17 cellular contexts compared by ENCODE assay signal in genomic region chr2:207836526-207837133, GRCh38.
DNase-seq lines count a peak whose midpoint lies in the region; ATAC-seq, FAIRE-seq and TF ChIP-seq lines count a peak whose summit lies in the region.
"Had no signal": no experiment of that assay in that cellular context is flagged by ENCODE, and none has a peak within 500 bp of the region (broad histone marks: within the 10 kb centered on the region; RNA-seq: fewer than 3 reads in every experiment).

No MANE protein-coding gene starts in this region.

- DNase-seq in G401 (ENCODE audit: low spot score) (peak; percentile 68), K562 (ENCODE audit: extremely low read depth in 1 of 4, low spot score in 3 of 4) (peak in 1 of 4 experiments; percentile 30), right cardiac atrium (peak; percentile 43 to 73 (median 69)), psoas muscle (no peak), type B pancreatic cell (ENCODE audit: extremely low spot score, unreplicated experiment) (no peak)
- no peak for DNase-seq in activated CD8-positive, alpha-beta T cell treated with anti-CD3 and anti-CD28 coated beads for 36 hours
- DNase-seq: activated naive CD4-positive, alpha-beta T cell; brain microvascular endothelial cell; DMS79 treated with DMSO at 0.1 percent for 48 hours; NCI-H187; NCI-H748 treated with DMSO at 0.1 percent for 48 hours; stimulated activated CD4-positive, alpha-beta T cell treated with anti-CD3 and anti-CD28 coated beads, Interleukin-4, amount 100 ng/mL, for 24 hours had no signal

- no peak for TF ChIP-seq EP300 in K562 (IDR thresholded peaks at IDR 0.05; ENCODE audit: low read length)

- no peaks in the 10 kb centered on the region for H3K9me3 Mint-ChIP-seq in activated CD8-positive, alpha-beta T cell treated with anti-CD3 and anti-CD28 coated beads for 36 hours
- no peaks in the 10 kb centered on the region for H3K9me3 Mint-ChIP-seq in type B pancreatic cell
- H3K9me3 Mint-ChIP-seq: stimulated activated effector memory CD8-positive, alpha-beta T cell treated with anti-CD3 and anti-CD28 coated beads, Interleukin-12 subunit alpha, Interleukin-12 subunit beta, amount 100 ng/mL, for 72 hours had no signal

- no peak for FAIRE-seq in K562 (lab: Jason Lieb, UNC)
- FAIRE-seq: GM12878 had no signal

- H3K4me3 Mint-ChIP-seq in activated CD8-positive, alpha-beta T cell treated with anti-CD3 and anti-CD28 coated beads for 36 hours: no peak overlapping the region
- no peak overlapping the region for H3K4me3 Mint-ChIP-seq in type B pancreatic cell
- H3K4me3 Mint-ChIP-seq: stimulated activated effector memory CD8-positive, alpha-beta T cell treated with anti-CD3 and anti-CD28 coated beads, Interleukin-12 subunit alpha, Interleukin-12 subunit beta, amount 100 ng/mL, for 72 hours had no signal

- H2AFZ ChIP-seq in K562 (ENCODE audit: low read depth, low read length): peak overlapping the region; percentile 28; the same call in 1 of the 2 replicates

- whole genome bisulfite sequencing in K562 (ENCODE audit: insufficient coverage, low coverage, missing lambda C conversion rate): 13% methylated on average over 7 of the region's 7 CpGs
- 14% methylated on average over 7 of the region's 7 CpGs for WGBS in right cardiac atrium
- 27 to 34% (median 33%) methylated on average over 7 of the region's 7 CpGs for WGBS in psoas muscle, 3 donors

- H3K4me3 ChIP-seq in K562 (no peak overlapping the region), right cardiac atrium (ENCODE audit: low read length) (no peak overlapping the region), psoas muscle (no peak overlapping the region)
- H3K4me3 ChIP-seq: BLaER1, GM12878 had no signal

- no peaks in the 10 kb centered on the region for H3K27me3 ChIP-seq in K562 (ENCODE audit: control insufficient read depth in 2 of 2, insufficient read depth in 2 of 2, low read length in 2 of 2)
- H3K27me3 ChIP-seq in right cardiac atrium (ENCODE audit: control insufficient read depth, insufficient read depth): no peaks in the 10 kb centered on the region
- H3K27me3 ChIP-seq in psoas muscle (ENCODE audit: insufficient read depth in 3 of 3, low read length in 2 of 3): no peaks in the 10 kb centered on the region
- H3K27me3 ChIP-seq: BLaER1, brain microvascular endothelial cell had no signal

- H3K4me1 ChIP-seq in K562 (replicated peaks in 1 of 2; ENCODE audit: control insufficient read depth in 2 of 2, insufficient read depth in 2 of 2, low read length in 2 of 2): no peaks in the 10 kb centered on the region; a peak in 3 of 5 replicates
- peaks cover 11% of the 10 kb centered on the region for H3K4me1 ChIP-seq in right cardiac atrium (ENCODE audit: control insufficient read depth, insufficient read depth, low read length)
- H3K4me1 ChIP-seq in psoas muscle: peaks cover 8% of the 10 kb centered on the region
- H3K4me1 ChIP-seq: BLaER1 had no signal

- in situ Hi-C loops in G401 (cut with HindIII; ENCODE audit: low sequenced_read_pairs): no loop called here
- in situ Hi-C loops in K562 (cut with MboI): no loop called here

- H4K20me1 ChIP-seq in K562 (replicated peaks; ENCODE audit: control insufficient read depth, insufficient read depth, low read length): no peaks in the 10 kb centered on the region
- H4K20me1 ChIP-seq: BLaER1 had no signal

- H3K9me3 ChIP-seq in K562 (replicated peaks; ENCODE audit: control insufficient read depth, insufficient read depth, low read depth, low read length): no peaks in the 10 kb centered on the region
- no peaks in the 10 kb centered on the region for H3K9me3 ChIP-seq in right cardiac atrium (ENCODE audit: control insufficient read depth, low read length)
- H3K9me3 ChIP-seq in psoas muscle: no peaks in the 10 kb centered on the region
- H3K9me3 ChIP-seq: BLaER1 had no signal

- H3K27ac Mint-ChIP-seq in activated CD8-positive, alpha-beta T cell treated with anti-CD3 and anti-CD28 coated beads for 36 hours: no peak overlapping the region
- H3K27ac Mint-ChIP-seq in type B pancreatic cell: no peak overlapping the region
- H3K27ac Mint-ChIP-seq: stimulated activated effector memory CD8-positive, alpha-beta T cell treated with anti-CD3 and anti-CD28 coated beads, Interleukin-12 subunit alpha, Interleukin-12 subunit beta, amount 100 ng/mL, for 72 hours had no signal

- peaks cover 7% of the 10 kb centered on the region for H3K4me1 Mint-ChIP-seq in activated CD8-positive, alpha-beta T cell treated with anti-CD3 and anti-CD28 coated beads for 36 hours (ENCODE audit: low read depth)
- peaks cover 13% of the 10 kb centered on the region for H3K4me1 Mint-ChIP-seq in type B pancreatic cell (ENCODE audit: unreplicated experiment)
- H3K4me1 Mint-ChIP-seq: stimulated activated effector memory CD8-positive, alpha-beta T cell treated with anti-CD3 and anti-CD28 coated beads, Interleukin-12 subunit alpha, Interleukin-12 subunit beta, amount 100 ng/mL, for 72 hours had no signal

- TF ChIP-seq CTCF in K562 (IDR thresholded peaks at IDR 0.05 in 2 of 3, conservative IDR thresholded peaks at IDR 0.05 in 1 of 3; ENCODE audit: insufficient read depth in 2 of 3, low read depth in 1 of 3, low read length in 3 of 3) (no peak), psoas muscle (IDR thresholded peaks at IDR 0.05) (no peak), type B pancreatic cell (conservative IDR thresholded peaks at IDR 0.05) (no peak)
- TF ChIP-seq CTCF in activated CD8-positive, alpha-beta T cell treated with anti-CD3 and anti-CD28 coated beads for 36 hours (IDR thresholded peaks at IDR 0.05): no peak

- CTCF ChIA-PET in K562 (lab: Yijun Ruan, JAX; ENCODE audit: low intra/inter-chr PET ratio): no interaction called here
- CTCF ChIA-PET in activated CD8-positive, alpha-beta T cell treated with anti-CD3 and anti-CD28 coated beads for 36 hours (lab: Charles Lee): no interaction called here

- ATAC-seq in K562: peak; percentile 79
- peak; percentile 85 to 87 for ATAC-seq in right cardiac atrium
- ATAC-seq in psoas muscle: no peak
- ATAC-seq in activated CD8-positive, alpha-beta T cell treated with anti-CD3 and anti-CD28 coated beads for 36 hours: no peak
- no peak for ATAC-seq in HG03175 (IDR thresholded peaks at IDR 0.05; ENCODE audit: unreplicated experiment)
- ATAC-seq in GM18511 (IDR thresholded peaks at IDR 0.05; ENCODE audit: unreplicated experiment): no peak
- ATAC-seq: GM12878; stimulated activated effector memory CD8-positive, alpha-beta T cell treated with anti-CD3 and anti-CD28 coated beads, Interleukin-12 subunit alpha, Interleukin-12 subunit beta, amount 100 ng/mL, for 72 hours had no signal

- no peak for TF ChIP-seq POLR2A in K562 (conservative IDR thresholded peaks at IDR 0.05)

- no peaks in the 10 kb centered on the region for H3K79me2 ChIP-seq in K562 (ENCODE audit: control insufficient read depth, insufficient read depth, low read length)

- H3K27ac ChIP-seq in K562 (ENCODE audit: extremely low read depth, low read depth, low read length) (no peak overlapping the region), right cardiac atrium (ENCODE audit: low read length) (peak overlapping the region; percentile 29), psoas muscle (peak overlapping the region; percentile 2)
- H3K27ac ChIP-seq: BLaER1, brain microvascular endothelial cell had no signal

- TF ChIP-seq RAD21 in K562 (CRISPR knock-in tag; conservative IDR thresholded peaks at IDR 0.05 in 1 of 2, IDR thresholded peaks at IDR 0.05 in 1 of 2): no peak

- POLR2A ChIA-PET in K562 (lab: Yijun Ruan, JAX): interaction anchor here (1.5 to 2.2 kb wide), 2 partner anchors 10 to 11 kb away, joined by 4 to 9 read pairs; no protein-coding TSS in a partner anchor
- POLR2A ChIA-PET in activated CD8-positive, alpha-beta T cell treated with anti-CD3 and anti-CD28 coated beads for 36 hours (lab: Charles Lee): no interaction called here

- no peak overlapping the region for H3K9ac ChIP-seq in K562 (ENCODE audit: insufficient read depth in 1 of 2, low read depth in 2 of 2, low read length in 2 of 2)
- H3K9ac ChIP-seq: BLaER1 had no signal

- H3K4me2 ChIP-seq in K562 (ENCODE audit: insufficient read depth, low read length): no peak overlapping the region
- H3K4me2 ChIP-seq: BLaER1 had no signal

- H3K27me3 Mint-ChIP-seq in activated CD8-positive, alpha-beta T cell treated with anti-CD3 and anti-CD28 coated beads for 36 hours: no peaks in the 10 kb centered on the region
- no peaks in the 10 kb centered on the region for H3K27me3 Mint-ChIP-seq in type B pancreatic cell

- intact Hi-C loops in K562 (cut with micrococcal nuclease) (no loop called here), right cardiac atrium (cut with DNase I) (no loop called here), psoas muscle (cut with DNase I) (no loop called here)
- intact Hi-C loops in activated CD8-positive, alpha-beta T cell treated with anti-CD3 and anti-CD28 coated beads for 36 hours (cut with micrococcal nuclease): no loop called here

- no TSS peak for BruUV-seq in K562 (replicated peaks; lab: Mats Ljungman, UMichigan)

- no peaks in the 10 kb centered on the region for H3K9me1 ChIP-seq in K562 (ENCODE audit: control insufficient read depth, insufficient read depth, low read length)

- H3K36me3 ChIP-seq in K562 (ENCODE audit: control insufficient read depth, insufficient read depth, low read length) (no peaks in the 10 kb centered on the region), psoas muscle (ENCODE audit: insufficient read depth in 1 of 2, low read depth in 1 of 2) (no peaks in the 10 kb centered on the region)
- H3K36me3 ChIP-seq: BLaER1, brain microvascular endothelial cell had no signal

- H3K36me3 Mint-ChIP-seq in activated CD8-positive, alpha-beta T cell treated with anti-CD3 and anti-CD28 coated beads for 36 hours (ENCODE audit: low read depth): no peaks in the 10 kb centered on the region
- H3K36me3 Mint-ChIP-seq in type B pancreatic cell: no peaks in the 10 kb centered on the region
- H3K36me3 Mint-ChIP-seq: stimulated activated effector memory CD8-positive, alpha-beta T cell treated with anti-CD3 and anti-CD28 coated beads, Interleukin-12 subunit alpha, Interleukin-12 subunit beta, amount 100 ng/mL, for 72 hours had no signal

TF ChIP-seq in K562, 482 proteins besides CTCF, POLR2A, EP300 and RAD21:
- no peak for TF ChIP-seq TAF9B (IDR thresholded peaks at IDR 0.05; ENCODE audit: partially characterized antibody)
- TF ChIP-seq NFE2L1 (tag; IDR thresholded peaks at IDR 0.05; ENCODE audit: borderline replicate concordance, low read depth): no peak
- TF ChIP-seq BHLHE40 (IDR thresholded peaks at IDR 0.05; ENCODE audit: low read length): peak; percentile 62
- TF ChIP-seq VEZF1 (CRISPR knock-in tag; IDR thresholded peaks at IDR 0.05): peak; percentile 45; the same call in 1 of the 2 replicates

Comparison
In these comparisons a context has a peak if more than half of its experiments do, and no peak if none do; other contexts are left out.
1. DNase-seq: peak in G401 (single experiment) and right cardiac atrium (3 of 3); none in psoas muscle (0 of 2), activated CD8-positive, alpha-beta T cell treated with anti-CD3 and anti-CD28 coated beads for 36 hours (single experiment) and type B pancreatic cell (single experiment).
2. ATAC-seq: peak in K562 (single experiment) and right cardiac atrium (2 of 2); none in psoas muscle (0 of 4), activated CD8-positive, alpha-beta T cell treated with anti-CD3 and anti-CD28 coated beads for 36 hours (single experiment), HG03175 (single experiment) and GM18511 (single experiment).